8 cellular contexts compared by ENCODE assay signal in genomic region chr7:110621289-110621688, GRCh38.
"Had no signal": no experiment of that assay in that cellular context is flagged by ENCODE, and none has a peak within 500 bp of the region (broad histone marks: within the 10 kb centered on the region; RNA-seq: fewer than 3 reads in every experiment).

No MANE protein-coding gene starts in this region.

- FAIRE-seq: H1, H54, HTR-8/SVneo, K562 had no signal

- DNase-seq: H9, HCEC 1CT, IMR-90 had no signal

- H2AFZ ChIP-seq: GM23338 had no signal

- H3K4me1 Mint-ChIP-seq: GM23338 had no signal

- ATAC-seq: GM23338, K562 had no signal

- H3K9me3 Mint-ChIP-seq: GM23338, H9 had no signal

- H3K4me2 ChIP-seq: GM23338 had no signal

- H3K27ac Mint-ChIP-seq: GM23338, H9 had no signal

- H3K4me3 ChIP-seq: GM23338, K562 had no signal

- H3K4me3 Mint-ChIP-seq: GM23338, H9 had no signal
